ENCODE assay signal across 18 cellular contexts in the genomic region with DNA sequence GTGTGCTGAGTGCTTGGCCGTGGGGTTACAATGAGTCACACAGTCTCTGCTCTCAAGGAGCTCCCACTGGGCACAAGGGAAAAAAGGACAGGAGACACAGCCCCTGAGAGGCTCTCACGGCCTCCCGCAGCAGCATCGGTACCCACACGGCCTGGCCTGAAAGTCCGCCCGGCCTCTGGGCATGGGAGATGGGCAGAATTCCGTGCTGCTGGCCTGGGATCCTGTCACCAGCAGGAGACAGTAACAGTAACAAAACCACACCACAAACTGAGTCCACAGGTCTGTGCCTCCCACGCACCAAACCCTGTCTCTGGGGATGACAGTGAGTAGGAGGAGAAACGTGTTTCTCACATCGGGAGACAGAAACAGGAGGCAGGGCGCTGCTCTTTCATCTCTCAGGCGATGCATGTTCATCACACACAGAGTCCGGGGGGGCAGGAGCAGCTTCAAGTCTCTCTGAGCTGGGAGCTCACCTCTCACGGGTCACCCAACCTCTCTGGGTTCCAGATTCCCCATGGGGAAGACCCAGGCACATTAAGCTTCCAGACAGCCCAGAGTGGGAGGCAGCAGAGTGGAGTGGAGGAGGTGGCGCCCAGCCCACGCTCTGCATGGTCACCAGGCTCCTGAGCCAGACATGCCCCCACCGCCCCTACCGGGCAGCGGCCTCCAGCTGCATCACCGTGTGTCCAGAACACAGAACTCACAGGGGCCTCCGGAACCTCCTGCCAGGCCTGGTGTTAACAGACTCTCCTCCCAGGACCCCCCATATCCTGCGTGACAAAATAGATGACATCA.
"Had no signal": no experiment of that assay in that cellular context is flagged by ENCODE, and none has a peak within 500 bp of the region (broad histone marks: within the 10 kb centered on the region; RNA-seq: fewer than 3 reads in every experiment).

No MANE protein-coding gene starts in this region.

- H3K4me1 Mint-ChIP-seq: activated B cell treated with CpG ODN at 0.5 μM for 24 hours; activated naive CD4-positive, alpha-beta T cell treated with anti-CD3 and anti-CD28 coated beads, Interleukin-2, amount 50 U/mL, for 24 hours; naive B cell; stimulated activated naive B cell treated with anti-CD40 and anti-IgM and Interleukin-4, amounts not matched to agents 10 μg/mL and 1 μg/mL and 100 μg/mL, for 72 hours; T-cell had no signal

- ATAC-seq: activated T-cell treated with anti-CD3 and anti-CD28 coated beads, Interleukin-2, amount 50 U/mL, for 72 hours; gastrocnemius medialis; heart right ventricle; mucosa of descending colon; pancreas; stimulated activated naive B cell treated with anti-CD40 and anti-IgM and Interleukin-4, amounts not matched to agents 10 μg/mL and 1 μg/mL and 100 μg/mL, for 72 hours; T-cell; upper lobe of right lung had no signal

- DNase-seq: activated B cell treated with CpG ODN at 0.5 μM for 24 hours; activated CD4-positive, alpha-beta T cell treated with anti-CD3 and anti-CD28 coated beads for 48 hours; activated CD8-positive, alpha-beta memory T cell treated with anti-CD3 and anti-CD28 coated beads, Interleukin-2, amount 50 U/mL, for 4 hours; activated gamma-delta T cell; activated T-cell treated with anti-CD3 and anti-CD28 coated beads, Interleukin-2, amount 50 U/mL, for 72 hours; adrenal gland; gastrocnemius medialis; heart right ventricle; mesenchymal stem cell; mucosa of descending colon; naive B cell; pancreas; sigmoid colon; stimulated activated naive B cell treated with anti-CD40 and anti-IgM and Interleukin-4, amounts not matched to agents 10 μg/mL and 1 μg/mL and 100 μg/mL, for 72 hours; T-cell; upper lobe of right lung had no signal

- H3K36me3 Mint-ChIP-seq: activated naive CD4-positive, alpha-beta T cell treated with anti-CD3 and anti-CD28 coated beads, Interleukin-2, amount 50 U/mL, for 24 hours; naive B cell; stimulated activated naive B cell treated with anti-CD40 and anti-IgM and Interleukin-4, amounts not matched to agents 10 μg/mL and 1 μg/mL and 100 μg/mL, for 72 hours; T-cell had no signal

- H3K4me3 Mint-ChIP-seq: activated B cell treated with CpG ODN at 0.5 μM for 24 hours; activated naive CD4-positive, alpha-beta T cell treated with anti-CD3 and anti-CD28 coated beads, Interleukin-2, amount 50 U/mL, for 24 hours; activated T-cell treated with anti-CD3 and anti-CD28 coated beads, Interleukin-2, amount 50 U/mL, for 72 hours; naive B cell; neural crest cell; stimulated activated naive B cell treated with anti-CD40 and anti-IgM and Interleukin-4, amounts not matched to agents 10 μg/mL and 1 μg/mL and 100 μg/mL, for 72 hours; T-cell had no signal

- H3K9me3 Mint-ChIP-seq: activated B cell treated with CpG ODN at 0.5 μM for 24 hours; activated naive CD4-positive, alpha-beta T cell treated with anti-CD3 and anti-CD28 coated beads, Interleukin-2, amount 50 U/mL, for 24 hours; activated T-cell treated with anti-CD3 and anti-CD28 coated beads, Interleukin-2, amount 50 U/mL, for 72 hours; naive B cell; neural crest cell; stimulated activated naive B cell treated with anti-CD40 and anti-IgM and Interleukin-4, amounts not matched to agents 10 μg/mL and 1 μg/mL and 100 μg/mL, for 72 hours; T-cell had no signal

- H3K27ac Mint-ChIP-seq: activated B cell treated with CpG ODN at 0.5 μM for 24 hours; activated naive CD4-positive, alpha-beta T cell treated with anti-CD3 and anti-CD28 coated beads, Interleukin-2, amount 50 U/mL, for 24 hours; activated T-cell treated with anti-CD3 and anti-CD28 coated beads, Interleukin-2, amount 50 U/mL, for 72 hours; naive B cell; stimulated activated naive B cell treated with anti-CD40 and anti-IgM and Interleukin-4, amounts not matched to agents 10 μg/mL and 1 μg/mL and 100 μg/mL, for 72 hours; T-cell had no signal

- H3K27me3 Mint-ChIP-seq: activated B cell treated with CpG ODN at 0.5 μM for 24 hours; stimulated activated naive B cell treated with anti-CD40 and anti-IgM and Interleukin-4, amounts not matched to agents 10 μg/mL and 1 μg/mL and 100 μg/mL, for 72 hours had no signal
